10 cellular contexts compared by ENCODE assay signal in genomic region chr13:25881946-25882574, GRCh38.
DNase-seq lines count a peak whose midpoint lies in the region; ATAC-seq, FAIRE-seq and TF ChIP-seq lines count a peak whose summit lies in the region.
"Had no signal": no experiment of that assay in that cellular context is flagged by ENCODE, and none has a peak within 500 bp of the region (broad histone marks: within the 10 kb centered on the region; RNA-seq: fewer than 3 reads in every experiment).

No MANE protein-coding gene starts in this region.

- no peaks in the 10 kb centered on the region for H3K9me3 ChIP-seq in H1 (ENCODE audit: insufficient read depth in 2 of 2, low read depth in 1 of 2, low read length in 1 of 2)

- 67% methylated on average over 15 of the region's 15 CpGs; no CpG with 5 or more reads in 1 of the 2 experiments for WGBS in H1 (ENCODE audit: extremely low coverage in 1 of 2, insufficient coverage in 1 of 2, insufficient read length in 1 of 2, insufficient replicate concordance in 2 of 2, low coverage in 1 of 2, low lambda C conversion rate in 2 of 2, missing lambda C conversion rate in 1 of 2), 2 experiments

- H2AFZ ChIP-seq in H1 (ENCODE audit: low read length) = 0 out of 2 replicates have a peak overlapping the region, but pooled peaks have one; percentile 10

- peaks cover 51% of the 10 kb centered on the region for H3K4me1 Mint-ChIP-seq in activated CD8-positive, alpha-beta T cell treated with anti-CD3 and anti-CD28 coated beads, Interleukin-2, amount 10 ng/mL, durations not matched to agents 7 days and 5 days (ENCODE audit: low read depth)
- peaks cover 52% of the 10 kb centered on the region for H3K4me1 Mint-ChIP-seq in activated T-cell treated with anti-CD3 and anti-CD28 coated beads, Interleukin-2, amount 50 U/mL, for 4 hours (ENCODE audit: low read depth)

- TF ChIP-seq CTCF in H1 (IDR thresholded peaks at IDR 0.05; ENCODE audit: control extremely low read depth in 1 of 3, insufficient read depth in 1 of 3, low read depth in 1 of 3, low read length in 3 of 3) (no peak), foreskin keratinocyte (conservative IDR thresholded peaks at IDR 0.05) (no peak)

- H3K36me3 ChIP-seq in H7 (replicated peaks; ENCODE audit: control insufficient read depth, insufficient read depth, low read length) = no peaks in the 10 kb centered on the region
- H3K36me3 ChIP-seq in H1 (ENCODE audit: control insufficient read depth in 2 of 4, insufficient read depth in 4 of 4, low read length in 3 of 4) = no peaks in the 10 kb centered on the region

- CTCF ChIA-PET in H1 (lab: Charles Lee; ENCODE audit: partially characterized antibody) = interaction anchor here (0.5 to 2.7 kb wide), 5 partner anchors 26 to 60 kb away, joined by 3 to 7 read pairs (median 3); no protein-coding TSS in a partner anchor
- CTCF ChIA-PET in activated CD8-positive, alpha-beta T cell treated with anti-CD3 and anti-CD28 coated beads, Interleukin-2, amount 10 ng/mL, durations not matched to agents 7 days and 5 days (lab: Charles Lee) = interaction anchor here (0.7 kb wide), 1 partner anchor 53 kb away, joined by 3 read pairs; no protein-coding TSS in a partner anchor

- no peaks in the 10 kb centered on the region for H3K9me3 Mint-ChIP-seq in activated CD8-positive, alpha-beta T cell treated with anti-CD3 and anti-CD28 coated beads, Interleukin-2, amount 10 ng/mL, durations not matched to agents 7 days and 5 days (ENCODE audit: insufficient read depth)
- no peaks in the 10 kb centered on the region for H3K9me3 Mint-ChIP-seq in activated T-cell treated with anti-CD3 and anti-CD28 coated beads, Interleukin-2, amount 50 U/mL, for 4 hours

- H4K91ac ChIP-seq in H1 (replicated peaks; ENCODE audit: insufficient read length, low read length) = no peak overlapping the region

- H2AK5ac ChIP-seq in H1 (ENCODE audit: low read depth, low read length) = no peak overlapping the region

- H3K4me3 Mint-ChIP-seq in activated CD8-positive, alpha-beta T cell treated with anti-CD3 and anti-CD28 coated beads, Interleukin-2, amount 10 ng/mL, durations not matched to agents 7 days and 5 days = no peak overlapping the region
- no peak overlapping the region for H3K4me3 Mint-ChIP-seq in activated T-cell treated with anti-CD3 and anti-CD28 coated beads, Interleukin-2, amount 50 U/mL, for 4 hours

- no peaks in the 10 kb centered on the region for H4K20me1 ChIP-seq in H1 (replicated peaks in 1 of 2; ENCODE audit: control insufficient read depth in 1 of 2, insufficient read depth in 2 of 2, low read length in 2 of 2)

- no peak overlapping the region for H3K56ac ChIP-seq in H1 (replicated peaks; ENCODE audit: insufficient read length, low read depth, low read length)

- no peak overlapping the region for H3K18ac ChIP-seq in H1 (ENCODE audit: extremely low read depth, low read length)

- TF ChIP-seq RAD21 in H1 (IDR thresholded peaks at IDR 0.05 in 1 of 2, conservative IDR thresholded peaks at IDR 0.05 in 1 of 2; ENCODE audit: low read depth in 2 of 2, low read length in 2 of 2) = no peak

- no peak overlapping the region for H3K9ac ChIP-seq in H1 (replicated peaks in 1 of 4; ENCODE audit: extremely low read depth in 1 of 4, low read depth in 3 of 4, low read length in 3 of 4)

- H3K27me3 ChIP-seq in H7 (ENCODE audit: control insufficient read depth, insufficient read depth, low read length) (no peaks in the 10 kb centered on the region), H1 (replicated peaks in 1 of 4; ENCODE audit: control insufficient read depth in 3 of 4, extremely low read depth in 1 of 4, insufficient read depth in 3 of 4, low read length in 3 of 4) (no peaks in the 10 kb centered on the region), foreskin keratinocyte (no peaks in the 10 kb centered on the region)

- TF ChIP-seq POLR2A in H1 (IDR thresholded peaks at IDR 0.05; ENCODE audit: control extremely low read depth in 1 of 2, low read depth in 2 of 2, low read length in 2 of 2) = no peak

- H3K36me3 Mint-ChIP-seq in activated CD8-positive, alpha-beta T cell treated with anti-CD3 and anti-CD28 coated beads, Interleukin-2, amount 10 ng/mL, durations not matched to agents 7 days and 5 days (ENCODE audit: low read depth) = no peaks in the 10 kb centered on the region
- no peaks in the 10 kb centered on the region for H3K36me3 Mint-ChIP-seq in activated T-cell treated with anti-CD3 and anti-CD28 coated beads, Interleukin-2, amount 50 U/mL, for 4 hours (ENCODE audit: insufficient read depth)

- no peak overlapping the region for H3K4me3 ChIP-seq in H7 (ENCODE audit: insufficient read depth, low read depth, low read length)
- H3K4me3 ChIP-seq in H1 (ENCODE audit: extremely low read depth in 1 of 4, insufficient read depth in 2 of 4, low read depth in 3 of 4, low read length in 4 of 4) = no peak overlapping the region

- peak overlapping the region in 1 of 2 experiments; percentile 3; a peak in 1 of 4 replicates for H3K4me2 ChIP-seq in H1 (ENCODE audit: insufficient read depth in 1 of 2, low read depth in 2 of 2, low read length in 2 of 2)

- no peak overlapping the region for H3K14ac ChIP-seq in H1 (ENCODE audit: insufficient read length)

- H4K8ac ChIP-seq in H1 (ENCODE audit: extremely low read depth, insufficient read depth, low read length) = no peak overlapping the region

- no peaks in the 10 kb centered on the region for H3K23me2 ChIP-seq in H1 (ENCODE audit: low read depth, low read length)

- POLR2A ChIA-PET in H1 (lab: Charles Lee; ENCODE audit: partially characterized antibody) = no interaction called here
- POLR2A ChIA-PET in activated CD8-positive, alpha-beta T cell treated with anti-CD3 and anti-CD28 coated beads, Interleukin-2, amount 10 ng/mL, durations not matched to agents 7 days and 5 days (lab: Charles Lee) = interaction anchor here (1.0 kb wide), 1 partner anchor 24 kb away, joined by 5 read pairs; no protein-coding TSS in a partner anchor

- TF ChIP-seq EP300 in H1 (IDR thresholded peaks at IDR 0.05; ENCODE audit: borderline replicate concordance in 1 of 2, low read depth in 2 of 2, low read length in 2 of 2) = no peak

- H2BK5ac ChIP-seq in H1 (ENCODE audit: low read depth, low read length) = no peak overlapping the region

- no peaks in the 10 kb centered on the region for H3K79me2 ChIP-seq in H1 (ENCODE audit: control insufficient read depth in 1 of 2, insufficient read depth in 2 of 2, low read length in 2 of 2)

- H2BK12ac ChIP-seq in H1 (ENCODE audit: low read depth, low read length) = peak overlapping the region; percentile 53; the same call in 1 of the 2 replicates

- H3K27me3 Mint-ChIP-seq in activated CD8-positive, alpha-beta T cell treated with anti-CD3 and anti-CD28 coated beads, Interleukin-2, amount 10 ng/mL, durations not matched to agents 7 days and 5 days (ENCODE audit: low read depth) = no peaks in the 10 kb centered on the region
- peaks cover 2% of the 10 kb centered on the region for H3K27me3 Mint-ChIP-seq in activated T-cell treated with anti-CD3 and anti-CD28 coated beads, Interleukin-2, amount 50 U/mL, for 4 hours (ENCODE audit: low read depth)

- H3K27ac ChIP-seq in H1 (ENCODE audit: low read depth, low read length) = no peak overlapping the region
- no peak overlapping the region for H3K27ac ChIP-seq in foreskin keratinocyte

- ATAC-seq in activated CD8-positive, alpha-beta T cell treated with anti-CD3 and anti-CD28 coated beads, Interleukin-2, amount 10 ng/mL, durations not matched to agents 7 days and 5 days = no peak
- no peak for ATAC-seq in esophagus mucosa
- no peak for ATAC-seq in activated T-cell treated with anti-CD3 and anti-CD28 coated beads, Interleukin-2, amount 50 U/mL, for 4 hours
- ATAC-seq in foreskin keratinocyte = no peak
- ATAC-seq: left ventricle myocardium superior had no signal

- no peak overlapping the region for H2BK15ac ChIP-seq in H1 (ENCODE audit: low read length)

- H3K4me1 ChIP-seq in H1 (replicated peaks in 1 of 4; ENCODE audit: control insufficient read depth in 3 of 4, insufficient read depth in 4 of 4, low read length in 3 of 4) (peaks cover 2 to 16% (median 4%) of the 10 kb centered on the region in 4 experiments; a peak in 6 of 7 replicates), foreskin keratinocyte (peaks cover 1% of the 10 kb centered on the region)

- H2BK20ac ChIP-seq in H1 (ENCODE audit: low read length) = no peak overlapping the region

- H3K27ac Mint-ChIP-seq in activated CD8-positive, alpha-beta T cell treated with anti-CD3 and anti-CD28 coated beads, Interleukin-2, amount 10 ng/mL, durations not matched to agents 7 days and 5 days = no peak overlapping the region

- FAIRE-seq in H1 (lab: Jason Lieb, UNC) = no peak

- no peaks in the 10 kb centered on the region; the same call in 1 of the 2 replicates for H3K79me1 ChIP-seq in H1 (ENCODE audit: low read depth, low read length)

- H2BK120ac ChIP-seq in H1 (replicated peaks; ENCODE audit: low read depth, low read length) = no peak overlapping the region

- H4K5ac ChIP-seq in H1 (ENCODE audit: insufficient read length, low read depth, low read length) = no peak overlapping the region

- H3K23ac ChIP-seq in H1 (ENCODE audit: insufficient read length) = no peak overlapping the region

- no peak overlapping the region for H3K4ac ChIP-seq in H1 (replicated peaks; ENCODE audit: insufficient read length, low read depth, low read length)

- DNase-seq in H7 (peak; percentile 41), NCI-H524 (lab: John Stamatoyannopoulos, UW) (peak; percentile 93 to 98), H1 (ENCODE audit: low read depth in 1 of 2, low spot score in 2 of 2) (no peak), non-pigmented ciliary epithelial cell (ENCODE audit: low read depth) (peak; percentile 28), foreskin keratinocyte (no peak)
- no peak for DNase-seq in activated CD8-positive, alpha-beta T cell treated with anti-CD3 and anti-CD28 coated beads, Interleukin-2, amount 10 ng/mL, durations not matched to agents 7 days and 5 days
- DNase-seq in activated T-cell treated with anti-CD3 and anti-CD28 coated beads, Interleukin-2, amount 50 U/mL, for 4 hours = no peak
- DNase-seq: KG1, left ventricle myocardium superior had no signal

TF ChIP-seq in H1, 55 proteins besides CTCF, POLR2A, EP300 and RAD21 (continues in another document):
- TF ChIP-seq EZH2 (IDR thresholded peaks at IDR 0.05; ENCODE audit: low read depth, low read length, severe bottlenecking) (no peak), BCL11A (IDR thresholded peaks at IDR 0.05; ENCODE audit: low read depth in 2 of 2, low read length in 2 of 2) (no peak), BACH1 (IDR thresholded peaks at IDR 0.05; ENCODE audit: low read length) (peak; percentile 64), NRF1 (IDR thresholded peaks at IDR 0.05; ENCODE audit: low read depth, low read length) (no peak), MAFK (IDR thresholded peaks at IDR 0.05; ENCODE audit: low read depth, low read length) (peak; percentile 68; the same call in 1 of the 2 replicates), RNF2 (IDR thresholded peaks at IDR 0.05; ENCODE audit: borderline replicate concordance, low read depth, low read length, missing control alignments, poor library complexity, severe bottlenecking) (no peak), SP1 (IDR thresholded peaks at IDR 0.05; ENCODE audit: low read depth, low read length) (0 out of 2 replicates have a peak, but pooled peaks have one; percentile 50), TEAD4 (IDR thresholded peaks at IDR 0.05; ENCODE audit: low read depth, low read length) (peak; percentile 83; the same call in 1 of the 2 replicates), HDAC2 (IDR thresholded peaks at IDR 0.05; ENCODE audit: borderline replicate concordance in 1 of 2, low read depth in 2 of 2, low read length in 2 of 2) (no peak)

Comparison
In these comparisons a context has a peak if more than half of its experiments do, and no peak if none do; other contexts are left out.
1. DNase-seq: peak in H7 (single experiment), NCI-H524 (2 of 2) and non-pigmented ciliary epithelial cell (single experiment); none in H1 (0 of 2), activated CD8-positive, alpha-beta T cell treated with anti-CD3 and anti-CD28 coated beads, Interleukin-2, amount 10 ng/mL, durations not matched to agents 7 days and 5 days (single experiment), activated T-cell treated with anti-CD3 and anti-CD28 coated beads, Interleukin-2, amount 50 U/mL, for 4 hours (single experiment) and foreskin keratinocyte (0 of 2).